In genomic region chr3:34000301-34000700, GRCh38 we compare ENCODE assay signal across 28 cellular contexts.
"Had no signal": no experiment of that assay in that cellular context is flagged by ENCODE, and none has a peak within 500 bp of the region (broad histone marks: within the 10 kb centered on the region; RNA-seq: fewer than 3 reads in every experiment).

No MANE protein-coding gene starts in this region.

- H3K27ac Mint-ChIP-seq: activated CD4-positive, alpha-beta T cell treated with anti-CD3 and anti-CD28 coated beads for 36 hours; T-cell; T-helper 2 cell treated with Interferon-gamma antibody and Interleukin-4, amounts not matched to agents 5 μg/mL and 100 μg/mL, for 36 hours had no signal

- H3K36me3 ChIP-seq: brain microvascular endothelial cell, gastroesophageal sphincter, lower lobe of right lung, right atrium auricular region, suprapubic skin, tibial nerve had no signal

- H3K27me3 ChIP-seq: brain microvascular endothelial cell, gastroesophageal sphincter, right atrium auricular region, suprapubic skin, tibial nerve had no signal

- H3K4me3 ChIP-seq: gastroesophageal sphincter, lower lobe of right lung, right atrium auricular region, smooth muscle cell, suprapubic skin, tibial nerve had no signal

- H3K36me3 Mint-ChIP-seq: naive thymus-derived CD8-positive, alpha-beta T cell; T-cell had no signal

- H3K4me1 Mint-ChIP-seq: naive thymus-derived CD8-positive, alpha-beta T cell; T-cell had no signal

- FAIRE-seq: astrocyte, kidney had no signal

- H3K27ac ChIP-seq: brain microvascular endothelial cell, gastroesophageal sphincter, lower lobe of right lung, right atrium auricular region, suprapubic skin, tibial nerve had no signal

- H3K4me2 ChIP-seq: smooth muscle cell had no signal

- DNase-seq: activated CD4-positive, alpha-beta T cell treated with anti-CD3 and anti-CD28 coated beads for 36 hours; activated CD4-positive, alpha-beta T cell treated with anti-CD3 and anti-CD28 coated beads, Interleukin-2, amount 50 U/mL, for 48 hours; activated CD4-positive, CD25-positive, alpha-beta regulatory T cell; activated CD8-positive, alpha-beta memory T cell treated with anti-CD3 and anti-CD28 coated beads, Interleukin-2, amount 50 U/mL, for 4 hours; activated gamma-delta T cell treated with Interleukin-2 at 50 U/mL for 16 hours; activated naive CD4-positive, alpha-beta T cell treated with anti-CD3 and anti-CD28 coated beads, Interleukin-2, amount 50 U/mL, for 16 hours; activated T-cell treated with anti-CD3 and anti-CD28 coated beads, Interleukin-2, amount 50 U/mL, for 1 hour; amniotic stem cell; brain microvascular endothelial cell; caudate nucleus; hippocampal formation; kidney; lower lobe of right lung; mesenchymal stem cell; naive thymus-derived CD8-positive, alpha-beta T cell; stimulated activated CD4-positive, alpha-beta T cell treated with anti-CD3 and anti-CD28 coated beads, Interleukin-1b, Interleukin-23, amount 100 ng/mL, for 48 hours; stimulated activated CD4-positive, alpha-beta T cell treated with anti-CD3 and anti-CD28 coated beads, Interleukin-4, amount 100 ng/mL, for 4 hours; stimulated activated CD8-positive, alpha-beta memory T cell treated with anti-CD3 and anti-CD28 coated beads, Interleukin-4, amount 100 ng/mL, for 48 hours; stimulated activated naive CD4-positive, alpha-beta T cell; T-cell had no signal

- H3K4me1 ChIP-seq: gastroesophageal sphincter, lower lobe of right lung, right atrium auricular region, suprapubic skin, tibial nerve had no signal

- H3K9me3 ChIP-seq: gastroesophageal sphincter, lower lobe of right lung, suprapubic skin had no signal

- H3K4me3 Mint-ChIP-seq: activated CD4-positive, alpha-beta T cell treated with anti-CD3 and anti-CD28 coated beads for 36 hours; naive thymus-derived CD8-positive, alpha-beta T cell; T-cell; T-helper 2 cell treated with Interferon-gamma antibody and Interleukin-4, amounts not matched to agents 5 μg/mL and 100 μg/mL, for 36 hours had no signal

- ATAC-seq: activated CD4-positive, alpha-beta T cell treated with anti-CD3 and anti-CD28 coated beads for 36 hours; gastroesophageal sphincter; left lobe of liver; lower lobe of right lung; naive thymus-derived CD8-positive, alpha-beta T cell; T-cell had no signal

- H3K27me3 Mint-ChIP-seq: activated CD4-positive, alpha-beta T cell treated with anti-CD3 and anti-CD28 coated beads for 36 hours; naive thymus-derived CD8-positive, alpha-beta T cell had no signal
